ENCODE assay signal across 9 cellular contexts in the genomic region with DNA sequence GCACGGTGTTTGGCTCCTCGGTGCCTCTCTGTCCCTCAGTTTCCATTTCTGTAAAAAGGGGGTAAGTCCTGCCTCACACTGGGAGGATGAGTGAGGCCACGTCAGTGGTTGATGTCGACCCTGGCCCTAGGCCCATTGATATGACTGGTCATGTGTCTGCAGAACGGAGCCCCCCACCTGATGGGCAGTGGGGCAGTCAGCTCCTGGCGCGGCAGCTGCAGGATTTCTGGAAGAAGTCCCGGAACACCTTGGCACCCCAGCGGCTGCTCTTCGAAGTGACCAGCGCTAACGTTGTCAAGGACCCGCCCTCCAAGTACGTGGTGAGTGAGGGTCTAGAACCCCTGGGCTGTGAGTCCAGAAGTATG. TPM values are rescaled to one million over a fixed set of nuclear protein-coding genes. Genes with fewer than 3 reads are reported as not detected.
A peak's percentile ranks its signal among the peaks of the same experiment; 100 is the strongest.
DNase-seq lines count a peak whose midpoint lies in the region; ATAC-seq and TF ChIP-seq lines count a peak whose summit lies in the region.
"Had no signal": no experiment of that assay in that cellular context is flagged by ENCODE, and none has a peak within 500 bp of the region (broad histone marks: within the 10 kb centered on the region; RNA-seq: fewer than 3 reads in every experiment).

No MANE protein-coding gene starts in this region.

- in situ Hi-C loops in brain microvascular endothelial cell (cut with HindIII; ENCODE audit: low pct_ligation_motif_present, low sequenced_read_pairs) = no loop called here

- H3K27ac ChIP-seq in brain microvascular endothelial cell (no peak overlapping the region), left lung (peak overlapping the region in 1 of 2 donors; percentile 88), subcutaneous abdominal adipose tissue (ENCODE audit: low read depth, low read length) (peak overlapping the region; percentile 94)

- TF ChIP-seq CTCF in brain microvascular endothelial cell (IDR thresholded peaks at IDR 0.05; ENCODE audit: low read depth, low read length, missing control alignments) (no peak), left lung (IDR thresholded peaks at IDR 0.05) (no peak)

- ATAC-seq in left lung (no peak), HG03175 (IDR thresholded peaks at IDR 0.05; ENCODE audit: unreplicated experiment) (no peak), GM19395 (IDR thresholded peaks at IDR 0.05; ENCODE audit: unreplicated experiment) (no peak), HG02870 (IDR thresholded peaks at IDR 0.05; ENCODE audit: unreplicated experiment) (no peak)

- no peak for DNase-seq in T-helper 2 cell treated with Interferon-gamma antibody and Interleukin-4, amounts not matched to agents 5 μg/mL and 100 μg/mL, for 36 hours (ENCODE audit: low spot score)
- DNase-seq in T-helper 2 cell (no peak), brain microvascular endothelial cell (no peak), left lung (no peak)
- DNase-seq: stimulated activated CD4-positive, alpha-beta T cell treated with anti-CD3 and anti-CD28 coated beads, Interleukin-4, amount 100 ng/mL, for 4 hours had no signal

- H3K9me3 Mint-ChIP-seq in T-helper 2 cell treated with Interferon-gamma antibody and Interleukin-4, amounts not matched to agents 5 μg/mL and 100 μg/mL, for 36 hours = no peaks in the 10 kb centered on the region

- peak overlapping the region; percentile 70 for H3K4me3 ChIP-seq in brain microvascular endothelial cell (ENCODE audit: low read depth, low read length)
- H3K4me3 ChIP-seq in left lung = peak overlapping the region; percentile 66 to 73
- peak overlapping the region; percentile 71 to 85 (median 83) for H3K4me3 ChIP-seq in subcutaneous abdominal adipose tissue (ENCODE audit: low read depth in 1 of 5, low read length in 5 of 5)

- H3K9me3 ChIP-seq in left lung (no peaks in the 10 kb centered on the region), subcutaneous abdominal adipose tissue (ENCODE audit: control insufficient read depth in 5 of 5, low read length in 5 of 5) (no peaks in the 10 kb centered on the region)

- H3K4me1 Mint-ChIP-seq in T-helper 2 cell treated with Interferon-gamma antibody and Interleukin-4, amounts not matched to agents 5 μg/mL and 100 μg/mL, for 36 hours (ENCODE audit: low read depth) = peaks cover 20% of the 10 kb centered on the region

- peak overlapping the region; percentile 63 to 90 (median 73) for H3K9ac ChIP-seq in subcutaneous abdominal adipose tissue (ENCODE audit: low read length in 5 of 5)

- H3K27ac Mint-ChIP-seq in T-helper 2 cell treated with Interferon-gamma antibody and Interleukin-4, amounts not matched to agents 5 μg/mL and 100 μg/mL, for 36 hours = no peak overlapping the region

- intact Hi-C loops in left lung (cut with DNase I) = no loop called here

- H3K4me1 ChIP-seq in left lung (peaks cover 20 to 47% of the 10 kb centered on the region in 2 donors), subcutaneous abdominal adipose tissue (ENCODE audit: control insufficient read depth in 5 of 5, insufficient read depth in 5 of 5, low read length in 5 of 5) (peaks cover 6 to 50% (median 45%) of the 10 kb centered on the region in 5 donors)

- H3K27me3 Mint-ChIP-seq in T-helper 2 cell treated with Interferon-gamma antibody and Interleukin-4, amounts not matched to agents 5 μg/mL and 100 μg/mL, for 36 hours (ENCODE audit: low read depth) = peaks cover 14% of the 10 kb centered on the region

- H3K36me3 Mint-ChIP-seq in T-helper 2 cell treated with Interferon-gamma antibody and Interleukin-4, amounts not matched to agents 5 μg/mL and 100 μg/mL, for 36 hours (ENCODE audit: low read depth) = no peaks in the 10 kb centered on the region

- no peaks in the 10 kb centered on the region for H3K27me3 ChIP-seq in brain microvascular endothelial cell (replicated peaks)
- H3K27me3 ChIP-seq in left lung = no peaks in the 10 kb centered on the region
- H3K27me3 ChIP-seq in subcutaneous abdominal adipose tissue (ENCODE audit: control insufficient read depth in 5 of 5, insufficient read depth in 4 of 5, low read length in 5 of 5) = no peaks in the 10 kb centered on the region

- H3K4me3 Mint-ChIP-seq in T-helper 2 cell treated with Interferon-gamma antibody and Interleukin-4, amounts not matched to agents 5 μg/mL and 100 μg/mL, for 36 hours = peak overlapping the region; percentile 54

- H3K36me3 ChIP-seq in brain microvascular endothelial cell (replicated peaks) (peaks cover 5% of the 10 kb centered on the region), left lung (peaks cover 0 to 10% of the 10 kb centered on the region in 2 donors), subcutaneous abdominal adipose tissue (ENCODE audit: control insufficient read depth in 5 of 5, insufficient read depth in 5 of 5, low read length in 5 of 5) (peaks cover 0 to 15% (median 2%) of the 10 kb centered on the region in 5 donors)

RNA-seq across cellular contexts. Expression of gene SNX21, which starts 1.2 kb away (rescaled TPM):
- 10 to 100 TPM; 23.9 to 26.3 TPM for total RNA-seq in left lung

RNA-seq across cellular contexts. Expression of gene TNNC2, which starts 7.7 kb away (rescaled TPM):
- total RNA-seq in left lung = under 1 TPM; 0.42 to 0.61 TPM

RNA-seq across cellular contexts. Expression of gene UBE2C, which starts 22.3 kb away (rescaled TPM):
- 10 to 100 TPM in 1 of 2 donors, 1 to 10 TPM in 1; 5.9 to 17.1 TPM for total RNA-seq in left lung

RNA-seq across cellular contexts. Expression of gene ACOT8, which starts 22.4 kb away (rescaled TPM):
- total RNA-seq in left lung = 10 to 100 TPM; 23.8 to 28.7 TPM

RNA-seq across cellular contexts. Expression of gene ZSWIM3, which starts 22.6 kb away (rescaled TPM):
- 1 to 10 TPM; 3.5 to 4.5 TPM for total RNA-seq in left lung
